Comparison of ENCODE assay signal across 9 cellular contexts in genomic region chr17:48351916-48352332, GRCh38.
DNase-seq lines count a peak whose midpoint lies in the region; ATAC-seq and TF ChIP-seq lines count a peak whose summit lies in the region.
"Had no signal": no experiment of that assay in that cellular context is flagged by ENCODE, and none has a peak within 500 bp of the region (broad histone marks: within the 10 kb centered on the region; RNA-seq: fewer than 3 reads in every experiment).

No MANE protein-coding gene starts in this region.

- H3K4me3 Mint-ChIP-seq in CD14-positive monocyte (no peak overlapping the region), H9 (no peak overlapping the region)
- H3K4me3 Mint-ChIP-seq in activated T-helper 1 cell treated with anti-CD3 and anti-CD28 coated beads, Interleukin-12 subunit alpha, Interleukin-12 subunit beta, Interleukin-2, Interleukin-4 antibody, amounts not matched to agents 30 ng/mL and 10 ng/mL and 1 ng/mL, durations not matched to agents 14 hours and 24 hours and 36 hours = no peak overlapping the region
- H3K4me3 Mint-ChIP-seq: IgD-negative memory B cell had no signal

- H3K9me3 Mint-ChIP-seq in CD14-positive monocyte (no peaks in the 10 kb centered on the region), H9 (no peaks in the 10 kb centered on the region)
- H3K9me3 Mint-ChIP-seq in activated T-helper 1 cell treated with anti-CD3 and anti-CD28 coated beads, Interleukin-12 subunit alpha, Interleukin-12 subunit beta, Interleukin-2, Interleukin-4 antibody, amounts not matched to agents 30 ng/mL and 10 ng/mL and 1 ng/mL, durations not matched to agents 14 hours and 24 hours and 36 hours = no peaks in the 10 kb centered on the region

- no peak overlapping the region for H2BK120ac ChIP-seq in H9 (ENCODE audit: low read depth, low read length, poor library complexity, severe bottlenecking)

- H3T11ph ChIP-seq in H9 (ENCODE audit: low read length) = no peak overlapping the region

- H3K36me3 ChIP-seq in SK-N-MC (ENCODE audit: insufficient read depth, low read length) = no peaks in the 10 kb centered on the region
- H3K36me3 ChIP-seq in gastrocnemius medialis = no peaks in the 10 kb centered on the region

- ATAC-seq in gastrocnemius medialis (no peak), esophagus mucosa (no peak)

- TF ChIP-seq POLR2A in gastrocnemius medialis (IDR thresholded peaks at IDR 0.05) = no peak

- no peak overlapping the region for H3K27ac Mint-ChIP-seq in CD14-positive monocyte
- no peak overlapping the region for H3K27ac Mint-ChIP-seq in H9
- H3K27ac Mint-ChIP-seq in activated T-helper 1 cell treated with anti-CD3 and anti-CD28 coated beads, Interleukin-12 subunit alpha, Interleukin-12 subunit beta, Interleukin-2, Interleukin-4 antibody, amounts not matched to agents 30 ng/mL and 10 ng/mL and 1 ng/mL, durations not matched to agents 14 hours and 24 hours and 36 hours = no peak overlapping the region
- H3K27ac Mint-ChIP-seq: IgD-negative memory B cell had no signal

- H4K5ac ChIP-seq in H9 (ENCODE audit: insufficient read length, low read depth, low read length) = no peak overlapping the region

- H3K23ac ChIP-seq in H9 (ENCODE audit: insufficient read length, low read depth, low read length) = no peak overlapping the region

- H3K79me2 ChIP-seq in H9 (ENCODE audit: insufficient read depth, low read length) = no peaks in the 10 kb centered on the region

- H3K4ac ChIP-seq in H9 (ENCODE audit: low read depth, low read length) = no peak overlapping the region

- no peak overlapping the region for H4K91ac ChIP-seq in H9 (ENCODE audit: insufficient read length, low read depth, low read length)

- no peaks in the 10 kb centered on the region for H3K23me2 ChIP-seq in H9 (ENCODE audit: insufficient read length, low read depth, low read length, poor library complexity, severe bottlenecking)

- H3K9me3 ChIP-seq in H9 (ENCODE audit: control insufficient read depth, low read depth, low read length) = no peaks in the 10 kb centered on the region
- no peaks in the 10 kb centered on the region for H3K9me3 ChIP-seq in SK-N-MC (ENCODE audit: low read depth, low read length)
- H3K9me3 ChIP-seq in gastrocnemius medialis = no peaks in the 10 kb centered on the region

- H3K4me1 Mint-ChIP-seq in CD14-positive monocyte = no peaks in the 10 kb centered on the region
- H3K4me1 Mint-ChIP-seq in H9 = no peaks in the 10 kb centered on the region
- peaks cover 7% of the 10 kb centered on the region for H3K4me1 Mint-ChIP-seq in activated T-helper 1 cell treated with anti-CD3 and anti-CD28 coated beads, Interleukin-12 subunit alpha, Interleukin-12 subunit beta, Interleukin-2, Interleukin-4 antibody, amounts not matched to agents 30 ng/mL and 10 ng/mL and 1 ng/mL, durations not matched to agents 14 hours and 24 hours and 36 hours (ENCODE audit: low read depth)

- H3K14ac ChIP-seq in H9 (ENCODE audit: insufficient read depth, low read length) = no peak overlapping the region

- no peak overlapping the region for H3K4me2 ChIP-seq in H9 (ENCODE audit: insufficient read depth, insufficient read length, low read length)

- no peak overlapping the region for H2BK20ac ChIP-seq in H9 (ENCODE audit: low read depth, low read length, poor library complexity, severe bottlenecking)

- TF ChIP-seq CTCF in CD14-positive monocyte (IDR thresholded peaks at IDR 0.05) = peak; percentile 75
- peak; percentile 71 for TF ChIP-seq CTCF in H9 (conservative IDR thresholded peaks at IDR 0.05)
- TF ChIP-seq CTCF in fibroblast of the aortic adventitia (IDR thresholded peaks at IDR 0.05; ENCODE audit: insufficient read depth, low read length) = peak; percentile 63
- peak in 4 of 5 experiments; percentile 15 to 65 (median 37) for TF ChIP-seq CTCF in gastrocnemius medialis (IDR thresholded peaks at IDR 0.05 in 4 of 5, conservative IDR thresholded peaks at IDR 0.05 in 1 of 5)

- H2AK5ac ChIP-seq in H9 (ENCODE audit: insufficient read length, low read length) = no peak overlapping the region

- H2BK15ac ChIP-seq in H9 (ENCODE audit: low read depth, low read length) = no peak overlapping the region

- intact Hi-C loops in CD14-positive monocyte (cut with micrococcal nuclease) (no loop called here), gastrocnemius medialis (cut with DNase I; ENCODE audit: low total_unique reads) (loop anchor here (5.0 kb wide), 1 partner anchor 240 kb away; the partner anchor contains the start of genes HOXB3 and HOXB5)
- intact Hi-C loops in activated T-helper 1 cell treated with anti-CD3 and anti-CD28 coated beads, Interleukin-12 subunit alpha, Interleukin-12 subunit beta, Interleukin-2, Interleukin-4 antibody, amounts not matched to agents 30 ng/mL and 10 ng/mL and 1 ng/mL, durations not matched to agents 14 hours and 24 hours and 36 hours (cut with micrococcal nuclease) = loop anchor here (1.0 to 2.0 kb wide), 2 partner anchors 105 to 189 kb away; no protein-coding TSS in a partner anchor

- H4K8ac ChIP-seq in H9 (replicated peaks; ENCODE audit: insufficient read length, low read depth, low read length) = no peak overlapping the region

- H3K56ac ChIP-seq in H9 (ENCODE audit: insufficient read length, low read depth, low read length) = no peak overlapping the region

- in situ Hi-C loops in gastrocnemius medialis (cut with MboI; ENCODE audit: low sequenced_read_pairs in 4 of 4) = no loop called here

- H3K4me1 ChIP-seq in H9 (ENCODE audit: insufficient read depth, low read length) (no peaks in the 10 kb centered on the region), gastrocnemius medialis (no peaks in the 10 kb centered on the region)

- no peaks in the 10 kb centered on the region for H3K27me3 ChIP-seq in H9 (ENCODE audit: insufficient read depth, low read length)
- peaks cover 0 to 5% (median 0%) of the 10 kb centered on the region in 3 donors for H3K27me3 ChIP-seq in gastrocnemius medialis

- H2AFZ ChIP-seq in H9 (ENCODE audit: low read length) = no peak overlapping the region

- H3K9ac ChIP-seq in H9 (ENCODE audit: extremely low read depth, insufficient read length, low read length) (no peak overlapping the region), SK-N-MC (ENCODE audit: insufficient read length) (no peak overlapping the region)

- H3K4me3 ChIP-seq in SK-N-MC = no peak overlapping the region
- H3K4me3 ChIP-seq in fibroblast of the aortic adventitia (ENCODE audit: low read depth, low read length) = no peak overlapping the region
- no peak overlapping the region for H3K4me3 ChIP-seq in gastrocnemius medialis

- H3K79me1 ChIP-seq in H9 (ENCODE audit: insufficient read depth, low read depth, low read length, poor library complexity, severe bottlenecking) = no peaks in the 10 kb centered on the region

- DNase-seq in CD14-positive monocyte (ENCODE audit: low spot score) (no peak), H9 (no peak), SK-N-MC (ENCODE audit: low read depth, low spot score) (peak; percentile 12), fibroblast of the aortic adventitia (ENCODE audit: low read depth) (peak; percentile 76), gastrocnemius medialis (no peak), NCI-H2107 treated with DMSO at 0.1 percent for 48 hours (lab: John Stamatoyannopoulos, UW; ENCODE audit: unreplicated experiment) (no peak)
- no peak for DNase-seq in activated T-helper 1 cell treated with anti-CD3 and anti-CD28 coated beads, Interleukin-12 subunit alpha, Interleukin-12 subunit beta, Interleukin-2, Interleukin-4 antibody, amounts not matched to agents 30 ng/mL and 10 ng/mL and 1 ng/mL, durations not matched to agents 14 hours and 24 hours and 36 hours (ENCODE audit: low spot score)

- no peak overlapping the region for H2BK5ac ChIP-seq in H9 (ENCODE audit: insufficient read length, low read length)

- H4K20me1 ChIP-seq in H9 (ENCODE audit: control insufficient read depth, insufficient read depth, insufficient read length) = no peaks in the 10 kb centered on the region

- H3K18ac ChIP-seq in H9 (ENCODE audit: insufficient read length, low read depth, low read length) = no peak overlapping the region

- no peak overlapping the region for H2BK12ac ChIP-seq in H9 (ENCODE audit: insufficient read length, low read depth, low read length)

- H3K36me3 Mint-ChIP-seq in CD14-positive monocyte (no peaks in the 10 kb centered on the region), H9 (ENCODE audit: insufficient read depth in 1 of 3, low read depth in 3 of 3) (no peaks in the 10 kb centered on the region)
- peaks cover 1% of the 10 kb centered on the region for H3K36me3 Mint-ChIP-seq in activated T-helper 1 cell treated with anti-CD3 and anti-CD28 coated beads, Interleukin-12 subunit alpha, Interleukin-12 subunit beta, Interleukin-2, Interleukin-4 antibody, amounts not matched to agents 30 ng/mL and 10 ng/mL and 1 ng/mL, durations not matched to agents 14 hours and 24 hours and 36 hours (ENCODE audit: low read depth)
- H3K36me3 Mint-ChIP-seq: IgD-negative memory B cell had no signal

- peaks cover 13 to 27% (median 17%) of the 10 kb centered on the region in 3 donors for H3K27me3 Mint-ChIP-seq in CD14-positive monocyte (ENCODE audit: low read depth in 3 of 3)
- peaks cover 44% of the 10 kb centered on the region for H3K27me3 Mint-ChIP-seq in H9 (ENCODE audit: low read depth)
- H3K27me3 Mint-ChIP-seq in activated T-helper 1 cell treated with anti-CD3 and anti-CD28 coated beads, Interleukin-12 subunit alpha, Interleukin-12 subunit beta, Interleukin-2, Interleukin-4 antibody, amounts not matched to agents 30 ng/mL and 10 ng/mL and 1 ng/mL, durations not matched to agents 14 hours and 24 hours and 36 hours (ENCODE audit: insufficient read depth) = no peaks in the 10 kb centered on the region

- H3K27ac ChIP-seq in H9 (ENCODE audit: insufficient read length, low read depth, low read length) (no peak overlapping the region), SK-N-MC (no peak overlapping the region), gastrocnemius medialis (no peak overlapping the region)

Comparison
In these comparisons a context has a peak if more than half of its experiments do, and no peak if none do; other contexts are left out.
1. DNase-seq: peak in SK-N-MC (single experiment) and fibroblast of the aortic adventitia (single experiment); none in CD14-positive monocyte (single experiment), H9 (single experiment), gastrocnemius medialis (0 of 2), NCI-H2107 treated with DMSO at 0.1 percent for 48 hours (single experiment) and activated T-helper 1 cell treated with anti-CD3 and anti-CD28 coated beads, Interleukin-12 subunit alpha, Interleukin-12 subunit beta, Interleukin-2, Interleukin-4 antibody, amounts not matched to agents 30 ng/mL and 10 ng/mL and 1 ng/mL, durations not matched to agents 14 hours and 24 hours and 36 hours (single experiment).
2. intact Hi-C loops: an anchor here in gastrocnemius medialis (5.0 kb wide) and activated T-helper 1 cell treated with anti-CD3 and anti-CD28 coated beads, Interleukin-12 subunit alpha, Interleukin-12 subunit beta, Interleukin-2, Interleukin-4 antibody, amounts not matched to agents 30 ng/mL and 10 ng/mL and 1 ng/mL, durations not matched to agents 14 hours and 24 hours and 36 hours (1.0 to 2.0 kb wide); none called in CD14-positive monocyte.
3. Peak in every context shown above with its lines, with median percentiles within 50 percentile points of each other: CTCF ChIP-seq.